In the genomic region with DNA sequence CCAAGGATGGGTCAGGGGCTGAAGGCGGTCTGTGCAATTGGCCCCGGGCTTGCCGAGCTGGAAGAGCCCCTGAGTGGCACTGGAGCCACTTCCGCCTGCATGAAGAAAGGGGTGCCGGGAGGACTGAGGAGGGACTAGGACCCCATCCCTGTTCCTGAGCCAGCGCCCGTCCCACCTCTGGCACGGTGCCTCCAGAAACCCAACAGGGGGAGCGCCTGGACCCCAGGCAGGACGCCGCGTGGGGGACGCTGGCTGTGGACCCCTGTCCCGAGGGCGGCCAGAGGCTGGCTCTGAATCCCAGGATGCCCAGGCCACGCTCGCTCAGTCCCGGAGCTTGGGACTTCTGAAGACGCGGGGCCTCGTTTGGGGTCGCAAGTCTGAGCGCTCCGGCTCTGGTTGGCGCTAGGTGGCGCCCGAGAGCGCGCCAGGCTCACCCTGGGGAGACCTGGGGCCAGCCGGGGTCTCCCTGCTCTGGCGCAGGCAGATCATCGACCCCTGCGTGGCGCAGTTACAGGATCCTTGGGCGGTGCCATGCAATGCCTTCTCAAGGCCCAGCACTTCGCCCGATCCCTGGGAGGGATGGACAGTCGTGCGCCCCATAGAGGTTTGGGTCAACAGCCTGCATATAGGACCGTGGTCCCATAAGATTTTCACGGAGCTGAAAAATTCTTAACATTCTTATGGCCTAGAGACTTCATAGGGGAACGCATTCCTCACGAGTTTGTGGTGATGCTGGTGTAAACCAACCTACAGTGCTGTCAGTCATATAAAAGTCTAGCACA, we compare ENCODE assay signal across 7 cellular contexts. TPM values are rescaled to one million over a fixed set of nuclear protein-coding genes. Genes with fewer than 3 reads are reported as not detected.
A peak's percentile ranks its signal among the peaks of the same experiment; 100 is the strongest.
DNase-seq lines count a peak whose midpoint lies in the region; ATAC-seq and TF ChIP-seq lines count a peak whose summit lies in the region.

No MANE protein-coding gene starts in this region.

- no peak overlapping the region for H3K4me3 ChIP-seq in GM12875 (ENCODE audit: low read depth, low read length)

- H3K4me1 Mint-ChIP-seq in activated CD4-positive, alpha-beta memory T cell treated with anti-CD3 and anti-CD28 coated beads, Interleukin-2, amount 10 ng/mL, durations not matched to agents 7 days and 5 days: no peaks in the 10 kb centered on the region

- H3K36me3 Mint-ChIP-seq in activated CD4-positive, alpha-beta memory T cell treated with anti-CD3 and anti-CD28 coated beads, Interleukin-2, amount 10 ng/mL, durations not matched to agents 7 days and 5 days (ENCODE audit: low read depth): no peaks in the 10 kb centered on the region

- no peak overlapping the region for H3K4me3 Mint-ChIP-seq in activated CD4-positive, alpha-beta memory T cell treated with anti-CD3 and anti-CD28 coated beads, Interleukin-2, amount 10 ng/mL, durations not matched to agents 7 days and 5 days

- no peak for ATAC-seq in GM21786 (IDR thresholded peaks at IDR 0.05; ENCODE audit: unreplicated experiment)

- peak; percentile 94 for TF ChIP-seq CTCF in GM12875 (IDR thresholded peaks at IDR 0.05; ENCODE audit: borderline replicate concordance, insufficient read depth, low read depth, low read length)

- DNase-seq in NCI-H146 treated with DMSO at 0.1 percent for 48 hours (lab: John Stamatoyannopoulos, UW; ENCODE audit: unreplicated experiment) (peak; percentile 24), mesenteric fat pad (ENCODE audit: low spot score) (peak; percentile 91)
- peak; percentile 62 for DNase-seq in activated CD4-positive, alpha-beta memory T cell treated with anti-CD3 and anti-CD28 coated beads, Interleukin-2, amount 10 ng/mL, durations not matched to agents 7 days and 5 days
- DNase-seq in effector CD8-positive, alpha-beta T cell (lab: John Stamatoyannopoulos, UW): peak; percentile 52
- peak; percentile 36 to 40 for DNase-seq in stimulated activated CD8-positive, alpha-beta memory T cell treated with anti-CD3 and anti-CD28 coated beads, Interleukin-2, amount 100 ng/mL, for 1 hour (ENCODE audit: low read depth in 2 of 2)

- CTCF ChIA-PET in activated CD4-positive, alpha-beta memory T cell treated with anti-CD3 and anti-CD28 coated beads, Interleukin-2, amount 10 ng/mL, durations not matched to agents 7 days and 5 days (lab: Charles Lee): interaction anchor here (0.6 to 4.7 kb wide), 11 partner anchors 9 to 334 kb away, joined by 3 to 38 read pairs (median 3); partner anchors contain the start of gene TFAP4

- no peak overlapping the region for H3K27ac Mint-ChIP-seq in activated CD4-positive, alpha-beta memory T cell treated with anti-CD3 and anti-CD28 coated beads, Interleukin-2, amount 10 ng/mL, durations not matched to agents 7 days and 5 days

- POLR2A ChIA-PET in activated CD4-positive, alpha-beta memory T cell treated with anti-CD3 and anti-CD28 coated beads, Interleukin-2, amount 10 ng/mL, durations not matched to agents 7 days and 5 days (lab: Charles Lee): no interaction called here

- H3K9me3 Mint-ChIP-seq in activated CD4-positive, alpha-beta memory T cell treated with anti-CD3 and anti-CD28 coated beads, Interleukin-2, amount 10 ng/mL, durations not matched to agents 7 days and 5 days: no peaks in the 10 kb centered on the region

- H3K27me3 Mint-ChIP-seq in activated CD4-positive, alpha-beta memory T cell treated with anti-CD3 and anti-CD28 coated beads, Interleukin-2, amount 10 ng/mL, durations not matched to agents 7 days and 5 days: no peaks in the 10 kb centered on the region

RNA-seq across cellular contexts. Expression of gene CREBBP, which starts 58.5 kb away (rescaled TPM):
- total RNA-seq in activated CD4-positive, alpha-beta memory T cell treated with anti-CD3 and anti-CD28 coated beads, Interleukin-2, amount 10 ng/mL, durations not matched to agents 7 days and 5 days: 10 to 100 TPM; 53.0 to 56.6 TPM
- 67.0 TPM for total RNA-seq in mesenteric fat pad

Comparison
In these comparisons a context has a peak if more than half of its experiments do, and no peak if none do; other contexts are left out.
1. DNase-seq: peak in every context shown above with its lines; median percentile 91 in mesenteric fat pad; 62 in activated CD4-positive, alpha-beta memory T cell treated with anti-CD3 and anti-CD28 coated beads, Interleukin-2, amount 10 ng/mL, durations not matched to agents 7 days and 5 days; 52 in effector CD8-positive, alpha-beta T cell; 38 in stimulated activated CD8-positive, alpha-beta memory T cell treated with anti-CD3 and anti-CD28 coated beads, Interleukin-2, amount 100 ng/mL, for 1 hour; 24 in NCI-H146 treated with DMSO at 0.1 percent for 48 hours.